ENCODE assay signal across 2 cellular contexts in genomic region chr13:30725331-30726085, GRCh38.
A peak's percentile ranks its signal among the peaks of the same experiment; 100 is the strongest.
TF ChIP-seq lines count a peak whose summit lies in the region.

No MANE protein-coding gene starts in this region.

TF ChIP-seq in liver, 16 proteins besides CTCF, POLR2A, EP300 and RAD21:
- TF ChIP-seq YY1 (IDR thresholded peaks at IDR 0.05) (peak; percentile 61), RXRA (IDR thresholded peaks at IDR 0.05) (peak in 1 of 2 donors; percentile 9), FOXA1 (IDR thresholded peaks at IDR 0.05) (no peak), MAX (IDR thresholded peaks at IDR 0.05) (no peak), NR2F2 (IDR thresholded peaks at IDR 0.05) (no peak), ZBTB33 (IDR thresholded peaks at IDR 0.05) (no peak), EGR1 (IDR thresholded peaks at IDR 0.05; ENCODE audit: low read depth in 2 of 2) (no peak), FOXA2 (IDR thresholded peaks at IDR 0.05) (peak; percentile 59)

TF ChIP-seq in HepG2, 621 proteins besides CTCF, POLR2A, EP300 and RAD21:
- TF ChIP-seq RORA (CRISPR knock-in tag; IDR thresholded peaks at IDR 0.05), result no peak
- TF ChIP-seq ZNF567 (CRISPR knock-in tag; IDR thresholded peaks at IDR 0.05; ENCODE audit: borderline replicate concordance), result no peak
- no peak for TF ChIP-seq ZNF790 (CRISPR knock-in tag; IDR thresholded peaks at IDR 0.05; ENCODE audit: borderline replicate concordance)
- TF ChIP-seq MXI1 (IDR thresholded peaks at IDR 0.05; ENCODE audit: borderline replicate concordance, low read depth, low read length), result no peak
- no peak for TF ChIP-seq IKZF4 (CRISPR knock-in tag; IDR thresholded peaks at IDR 0.05; ENCODE audit: borderline replicate concordance, low read depth, not compliant biosample characterization)
- no peak for TF ChIP-seq RFX1 (IDR thresholded peaks at IDR 0.05)
- no peak for TF ChIP-seq CEBPG (CRISPR knock-in tag; IDR thresholded peaks at IDR 0.05)
- no peak for TF ChIP-seq RARA (CRISPR knock-in tag; IDR thresholded peaks at IDR 0.05)
- no peak for TF ChIP-seq RERE (CRISPR knock-in tag; IDR thresholded peaks at IDR 0.05; ENCODE audit: low read depth)
- TF ChIP-seq HIVEP1 (CRISPR knock-in tag; IDR thresholded peaks at IDR 0.05), result no peak
- TF ChIP-seq MAZ (IDR thresholded peaks at IDR 0.05; ENCODE audit: borderline replicate concordance, low read depth, low read length), result no peak
- TF ChIP-seq MAZ (CRISPR knock-in tag; IDR thresholded peaks at IDR 0.05; ENCODE audit: low read depth), result no peak
- no peak for TF ChIP-seq ZNF550 (CRISPR knock-in tag; IDR thresholded peaks at IDR 0.05; ENCODE audit: borderline replicate concordance)
- no peak for TF ChIP-seq ASH2L (IDR thresholded peaks at IDR 0.05; ENCODE audit: insufficient read length, low read depth, low read length)
- no peak for TF ChIP-seq ZNF691 (CRISPR knock-in tag; IDR thresholded peaks at IDR 0.05; ENCODE audit: borderline replicate concordance, low read depth)
- TF ChIP-seq NR3C1 (CRISPR knock-in tag; IDR thresholded peaks at IDR 0.05), result no peak
- TF ChIP-seq ZNF597 (CRISPR knock-in tag; IDR thresholded peaks at IDR 0.05), result no peak
- TF ChIP-seq MIXL1 (CRISPR knock-in tag; IDR thresholded peaks at IDR 0.05), result no peak
